39 cellular contexts compared by ENCODE assay signal in genomic region chr1:171835891-171836290, GRCh38. TPM values are rescaled to one million over a fixed set of nuclear protein-coding genes. Genes with fewer than 3 reads are reported as not detected.
"Had no signal": no experiment of that assay in that cellular context is flagged by ENCODE, and none has a peak within 500 bp of the region (broad histone marks: within the 10 kb centered on the region; RNA-seq: fewer than 3 reads in every experiment).

No MANE protein-coding gene starts in this region.

- H3K4me3 ChIP-seq: adrenal gland, ascending aorta, body of pancreas, breast epithelium, cardiac muscle cell had no signal

- H3K4me1 ChIP-seq: ascending aorta, breast epithelium had no signal

- H3K36me3 Mint-ChIP-seq: activated naive CD4-positive, alpha-beta T cell treated with anti-CD3 and anti-CD28 coated beads, Interleukin-2, amount 10 ng/mL, durations not matched to agents 7 days and 5 days; activated naive CD4-positive, alpha-beta T cell treated with anti-CD3 and anti-CD28 coated beads, Interleukin-2, amount 50 U/mL, for 24 hours; activated naive CD4-positive, alpha-beta T cell treated with anti-CD3 and anti-CD28 coated beads, Interleukin-2, amount 50 U/mL, for 72 hours; activated naive CD8-positive, alpha-beta T cell; activated naive CD8-positive, alpha-beta T cell treated with anti-CD3 and anti-CD28 coated beads for 36 hours; brain had no signal

- ATAC-seq: activated naive CD8-positive, alpha-beta T cell treated with anti-CD3 and anti-CD28 coated beads, Interleukin-2, amount 50 U/mL, for 24 hours; activated T-cell treated with anti-CD3 and anti-CD28 coated beads, Interleukin-2, amount 50 U/mL, for 4 hours; activated T-helper 17 cell treated with anti-CD3 and anti-CD28 coated beads, Interleukin-2, amount 50 U/mL, for 72 hours; body of pancreas had no signal

- H3K4me3 Mint-ChIP-seq: activated naive CD4-positive, alpha-beta T cell treated with anti-CD3 and anti-CD28 coated beads for 36 hours; activated naive CD4-positive, alpha-beta T cell treated with anti-CD3 and anti-CD28 coated beads, Interleukin-2, amount 10 ng/mL, durations not matched to agents 7 days and 5 days; activated naive CD4-positive, alpha-beta T cell treated with anti-CD3 and anti-CD28 coated beads, Interleukin-2, amount 50 U/mL, for 24 hours; activated naive CD8-positive, alpha-beta T cell; activated naive CD8-positive, alpha-beta T cell treated with anti-CD3 and anti-CD28 coated beads for 36 hours; activated naive CD8-positive, alpha-beta T cell treated with anti-CD3 and anti-CD28 coated beads, Interleukin-2, amount 10 ng/mL, durations not matched to agents 7 days and 5 days; activated naive CD8-positive, alpha-beta T cell treated with anti-CD3 and anti-CD28 coated beads, Interleukin-2, amount 50 U/mL, for 24 hours; activated T-cell treated with anti-CD3 and anti-CD28 coated beads, Interleukin-2, amount 50 U/mL, for 24 hours; activated T-cell treated with anti-CD3 and anti-CD28 coated beads, Interleukin-2, amount 50 U/mL, for 4 hours; activated T-cell treated with anti-CD3 and anti-CD28 coated beads, Interleukin-2, amount 50 U/mL, for 72 hours; activated T-helper 1 cell treated with anti-CD3 and anti-CD28 coated beads, Interleukin-12 subunit alpha, Interleukin-12 subunit beta, Interleukin-2, Interleukin-4 antibody, amounts not matched to agents 30 ng/mL and 10 ng/mL and 1 ng/mL, durations not matched to agents 14 hours and 24 hours and 36 hours; activated T-helper 17 cell treated with anti-CD3 and anti-CD28 coated beads, Interleukin-2, amount 50 U/mL, for 72 hours; brain; central memory CD8-positive, alpha-beta T cell had no signal

- H3K27ac ChIP-seq: adrenal gland, ascending aorta, body of pancreas, brain microvascular endothelial cell, breast epithelium, cardiac muscle cell had no signal

- FAIRE-seq: astrocyte had no signal

- H3K27me3 Mint-ChIP-seq: activated naive CD4-positive, alpha-beta T cell treated with anti-CD3 and anti-CD28 coated beads, Interleukin-2, amount 50 U/mL, for 24 hours; activated naive CD8-positive, alpha-beta T cell; activated T-cell treated with anti-CD3 and anti-CD28 coated beads, Interleukin-2, amount 50 U/mL, for 24 hours; activated T-helper 17 cell treated with anti-CD3 and anti-CD28 coated beads, Interleukin-2, amount 50 U/mL, for 72 hours; central memory CD8-positive, alpha-beta T cell had no signal

- H3K36me3 ChIP-seq: adrenal gland, ascending aorta, brain microvascular endothelial cell, breast epithelium, cardiac muscle cell had no signal

- DNase-seq: activated effector memory CD4-positive, alpha-beta T cell treated with anti-CD3 and anti-CD28 coated beads, Interleukin-2, amount 50 U/mL, for 16 hours; activated effector memory CD4-positive, alpha-beta T cell treated with Interleukin-2 at 50 U/mL for 16 hours; activated gamma-delta T cell; activated gamma-delta T cell treated with Interleukin-2 at 50 U/mL for 16 hours; activated naive CD4-positive, alpha-beta T cell treated with anti-CD3 and anti-CD28 coated beads for 36 hours; activated naive CD4-positive, alpha-beta T cell treated with anti-CD3 and anti-CD28 coated beads, Interleukin-2, amount 10 ng/mL, durations not matched to agents 7 days and 5 days; activated naive CD4-positive, alpha-beta T cell treated with anti-CD3 and anti-CD28 coated beads, Interleukin-2, amount 50 U/mL, for 16 hours; activated naive CD4-positive, alpha-beta T cell treated with Interleukin-2 at 50 U/mL for 16 hours; activated naive CD8-positive, alpha-beta T cell treated with anti-CD3 and anti-CD28 coated beads for 36 hours; activated naive CD8-positive, alpha-beta T cell treated with anti-CD3 and anti-CD28 coated beads, Interleukin-2, amount 10 ng/mL, durations not matched to agents 7 days and 5 days; activated naive CD8-positive, alpha-beta T cell treated with anti-CD3 and anti-CD28 coated beads, Interleukin-2, amount 50 U/mL, for 24 hours; activated T-cell treated with anti-CD3 and anti-CD28 coated beads for 4 hours; activated T-cell treated with anti-CD3 and anti-CD28 coated beads, Interleukin-2, amount 50 U/mL, for 1 hour; activated T-cell treated with anti-CD3 and anti-CD28 coated beads, Interleukin-2, amount 50 U/mL, for 24 hours; activated T-cell treated with anti-CD3 and anti-CD28 coated beads, Interleukin-2, amount 50 U/mL, for 4 hours; activated T-cell treated with anti-CD3 and anti-CD28 coated beads, Interleukin-2, amount 50 U/mL, for 48 hours; activated T-cell treated with anti-CD3 and anti-CD28 coated beads, Interleukin-2, amount 50 U/mL, for 72 hours; adrenal gland; amniotic stem cell; amygdala; anterior cingulate cortex; aorta; body of pancreas; brain microvascular endothelial cell; caudate nucleus; central memory CD4-positive, alpha-beta T cell; cerebellar nuclear complex had no signal

- H3K27ac Mint-ChIP-seq: activated naive CD4-positive, alpha-beta T cell treated with anti-CD3 and anti-CD28 coated beads for 36 hours; activated naive CD4-positive, alpha-beta T cell treated with anti-CD3 and anti-CD28 coated beads, Interleukin-2, amount 10 ng/mL, durations not matched to agents 7 days and 5 days; activated naive CD4-positive, alpha-beta T cell treated with anti-CD3 and anti-CD28 coated beads, Interleukin-2, amount 50 U/mL, for 24 hours; activated naive CD4-positive, alpha-beta T cell treated with anti-CD3 and anti-CD28 coated beads, Interleukin-2, amount 50 U/mL, for 72 hours; activated naive CD8-positive, alpha-beta T cell; activated naive CD8-positive, alpha-beta T cell treated with anti-CD3 and anti-CD28 coated beads for 36 hours; activated naive CD8-positive, alpha-beta T cell treated with anti-CD3 and anti-CD28 coated beads, Interleukin-2, amount 10 ng/mL, durations not matched to agents 7 days and 5 days; activated naive CD8-positive, alpha-beta T cell treated with anti-CD3 and anti-CD28 coated beads, Interleukin-2, amount 50 U/mL, for 24 hours; activated T-cell treated with anti-CD3 and anti-CD28 coated beads, Interleukin-2, amount 50 U/mL, for 24 hours; activated T-cell treated with anti-CD3 and anti-CD28 coated beads, Interleukin-2, amount 50 U/mL, for 72 hours; activated T-helper 1 cell treated with anti-CD3 and anti-CD28 coated beads, Interleukin-12 subunit alpha, Interleukin-12 subunit beta, Interleukin-2, Interleukin-4 antibody, amounts not matched to agents 30 ng/mL and 10 ng/mL and 1 ng/mL, durations not matched to agents 14 hours and 24 hours and 36 hours; activated T-helper 17 cell treated with anti-CD3 and anti-CD28 coated beads, Interleukin-2, amount 50 U/mL, for 72 hours; activated T-helper 2 cell treated with anti-CD3 and anti-CD28 coated beads, Interferon-gamma antibody, Interleukin-2, Interleukin-4, amounts not matched to agents 10 μg/mL and 5 μg/mL and 100 μg/mL, durations not matched to agents 14 hours and 24 hours and 36 hours; brain had no signal

- H3K27me3 ChIP-seq: adrenal gland, ascending aorta, body of pancreas, brain microvascular endothelial cell, breast epithelium had no signal

- H3K9me3 ChIP-seq: adrenal gland, ascending aorta had no signal

- H3K9me3 Mint-ChIP-seq: activated naive CD4-positive, alpha-beta T cell treated with anti-CD3 and anti-CD28 coated beads for 36 hours; activated naive CD4-positive, alpha-beta T cell treated with anti-CD3 and anti-CD28 coated beads, Interleukin-2, amount 10 ng/mL, durations not matched to agents 7 days and 5 days; activated naive CD4-positive, alpha-beta T cell treated with anti-CD3 and anti-CD28 coated beads, Interleukin-2, amount 50 U/mL, for 24 hours; activated naive CD4-positive, alpha-beta T cell treated with anti-CD3 and anti-CD28 coated beads, Interleukin-2, amount 50 U/mL, for 72 hours; activated naive CD8-positive, alpha-beta T cell treated with anti-CD3 and anti-CD28 coated beads for 36 hours; activated naive CD8-positive, alpha-beta T cell treated with anti-CD3 and anti-CD28 coated beads, Interleukin-2, amount 10 ng/mL, durations not matched to agents 7 days and 5 days; activated naive CD8-positive, alpha-beta T cell treated with anti-CD3 and anti-CD28 coated beads, Interleukin-2, amount 50 U/mL, for 24 hours; activated T-cell treated with anti-CD3 and anti-CD28 coated beads, Interleukin-2, amount 50 U/mL, for 24 hours; activated T-cell treated with anti-CD3 and anti-CD28 coated beads, Interleukin-2, amount 50 U/mL, for 4 hours; activated T-cell treated with anti-CD3 and anti-CD28 coated beads, Interleukin-2, amount 50 U/mL, for 72 hours; activated T-helper 1 cell treated with anti-CD3 and anti-CD28 coated beads, Interleukin-12 subunit alpha, Interleukin-12 subunit beta, Interleukin-2, Interleukin-4 antibody, amounts not matched to agents 30 ng/mL and 10 ng/mL and 1 ng/mL, durations not matched to agents 14 hours and 24 hours and 36 hours; activated T-helper 17 cell treated with anti-CD3 and anti-CD28 coated beads, Interleukin-2, amount 50 U/mL, for 72 hours; activated T-helper 2 cell treated with anti-CD3 and anti-CD28 coated beads, Interferon-gamma antibody, Interleukin-2, Interleukin-4, amounts not matched to agents 10 μg/mL and 5 μg/mL and 100 μg/mL, durations not matched to agents 14 hours and 24 hours and 36 hours; central memory CD8-positive, alpha-beta T cell had no signal

RNA-seq across cellular contexts. Expression of gene DNM3, which starts 5.4 kb away (rescaled TPM):
- polyA plus RNA-seq: cardiac muscle cell had no signal
